Comparison of ENCODE assay signal across 1 cellular context in the genomic region with DNA sequence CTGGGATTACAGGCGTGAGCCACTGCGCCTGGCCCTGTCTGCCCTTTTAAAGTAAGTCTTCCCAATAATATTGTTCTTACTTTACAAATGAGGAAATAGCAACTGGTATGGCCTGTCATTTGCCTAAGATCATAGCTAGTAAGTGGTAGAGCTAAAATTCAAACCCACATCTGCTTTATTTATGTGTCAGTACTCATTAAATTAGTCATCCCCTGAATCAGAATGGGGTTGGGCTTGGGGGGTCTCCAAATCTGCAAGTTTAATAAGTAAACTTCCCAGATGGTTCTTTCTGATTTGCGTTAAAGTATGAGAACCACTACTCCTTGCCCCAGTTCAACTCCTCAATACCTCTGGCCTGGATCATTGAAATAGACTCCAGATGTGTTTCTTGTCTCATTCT.
TF ChIP-seq lines count a peak whose summit lies in the region.

No MANE protein-coding gene starts in this region.

TF ChIP-seq in SK-N-SH treated with all-trans-retinoic acid at 6 μM for 48 hours, 23 proteins besides CTCF, POLR2A, EP300 and RAD21 (continued from another document):
- TF ChIP-seq, protein P1, sequence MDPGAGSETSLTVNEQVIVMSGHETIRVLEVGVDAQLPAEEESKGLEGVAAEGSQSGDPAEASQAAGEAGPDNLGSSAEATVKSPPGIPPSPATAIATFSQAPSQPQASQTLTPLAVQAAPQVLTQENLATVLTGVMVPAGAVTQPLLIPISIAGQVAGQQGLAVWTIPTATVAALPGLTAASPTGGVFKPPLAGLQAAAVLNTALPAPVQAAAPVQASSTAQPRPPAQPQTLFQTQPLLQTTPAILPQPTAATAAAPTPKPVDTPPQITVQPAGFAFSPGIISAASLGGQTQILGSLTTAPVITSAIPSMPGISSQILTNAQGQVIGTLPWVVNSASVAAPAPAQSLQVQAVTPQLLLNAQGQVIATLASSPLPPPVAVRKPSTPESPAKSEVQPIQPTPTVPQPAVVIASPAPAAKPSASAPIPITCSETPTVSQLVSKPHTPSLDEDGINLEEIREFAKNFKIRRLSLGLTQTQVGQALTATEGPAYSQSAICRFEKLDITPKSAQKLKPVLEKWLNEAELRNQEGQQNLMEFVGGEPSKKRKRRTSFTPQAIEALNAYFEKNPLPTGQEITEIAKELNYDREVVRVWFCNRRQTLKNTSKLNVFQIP (CRISPR knock-in tag; IDR thresholded peaks at IDR 0.05; ENCODE audit: borderline replicate concordance, low read depth) = no peak
- TF ChIP-seq RARB (CRISPR knock-in tag; IDR thresholded peaks at IDR 0.05) = no peak
